In the genomic region with DNA sequence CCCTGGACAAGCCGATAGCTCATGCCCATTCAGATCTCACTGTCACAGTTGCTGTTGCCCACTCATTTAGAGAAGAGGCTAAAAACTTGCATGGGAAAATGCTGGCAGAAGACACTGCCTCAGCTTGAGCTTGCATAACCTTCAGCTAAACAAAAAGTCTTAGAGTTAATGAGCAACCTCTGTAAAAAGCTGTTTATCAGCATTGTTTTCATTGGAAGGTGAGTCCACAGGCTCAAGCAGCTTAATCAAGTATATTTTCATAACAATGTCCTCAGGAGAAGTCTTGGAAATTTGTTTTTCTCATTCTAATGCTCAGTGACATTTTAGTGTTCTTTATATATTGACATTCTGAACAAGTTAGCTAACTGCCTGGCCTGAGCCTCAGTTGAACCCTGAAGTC, we compare ENCODE assay signal across 16 cellular contexts.
DNase-seq lines count a peak whose midpoint lies in the region; ATAC-seq lines count a peak whose summit lies in the region.
"Had no signal": no experiment of that assay in that cellular context is flagged by ENCODE, and none has a peak within 500 bp of the region (broad histone marks: within the 10 kb centered on the region; RNA-seq: fewer than 3 reads in every experiment).

No MANE protein-coding gene starts in this region.

- no peaks in the 10 kb centered on the region for H3K27me3 Mint-ChIP-seq in activated CD4-positive, alpha-beta T cell treated with anti-CD3 and anti-CD28 coated beads, Interleukin-2, amount 10 ng/mL, durations not matched to agents 7 days and 5 days

- H3K9ac ChIP-seq in HUES48 (ENCODE audit: low read depth, low read length) = no peak overlapping the region
- H3K9ac ChIP-seq in neuronal stem cell (ENCODE audit: low read depth, low read length, poor library complexity) = no peak overlapping the region

- H3K79me1 ChIP-seq in neuronal stem cell (ENCODE audit: low read depth, low read length) = no peaks in the 10 kb centered on the region

- H2BK120ac ChIP-seq in neuronal stem cell (ENCODE audit: low read depth, low read length) = no peak overlapping the region

- no peak overlapping the region for H3K4me3 Mint-ChIP-seq in activated CD4-positive, alpha-beta T cell treated with anti-CD3 and anti-CD28 coated beads, Interleukin-2, amount 10 ng/mL, durations not matched to agents 7 days and 5 days
- H3K4me3 Mint-ChIP-seq: CD14-positive monocyte; CD8-positive, alpha-beta T cell had no signal

- no peak overlapping the region for H2AK5ac ChIP-seq in neuronal stem cell (ENCODE audit: low read depth, low read length)

- no peak overlapping the region for H4K91ac ChIP-seq in neuronal stem cell (ENCODE audit: low read depth, low read length, poor library complexity)

- CTCF ChIA-PET in activated CD4-positive, alpha-beta T cell treated with anti-CD3 and anti-CD28 coated beads, Interleukin-2, amount 10 ng/mL, durations not matched to agents 7 days and 5 days (lab: Charles Lee) = no interaction called here

- no peaks in the 10 kb centered on the region for H3K36me3 ChIP-seq in HUES48 (ENCODE audit: control insufficient read depth, insufficient read depth, low read length)
- no peaks in the 10 kb centered on the region for H3K36me3 ChIP-seq in neuronal stem cell (replicated peaks in 1 of 2; ENCODE audit: control insufficient read depth in 2 of 2, insufficient read depth in 2 of 2, low read length in 2 of 2)

- H3K23ac ChIP-seq in neuronal stem cell (ENCODE audit: low read depth, low read length, poor library complexity) = no peak overlapping the region

- no peak overlapping the region for H3K4me2 ChIP-seq in neuronal stem cell (ENCODE audit: insufficient read depth, low read length, poor library complexity, severe bottlenecking)
- H3K4me2 ChIP-seq: A549 had no signal

- no peak overlapping the region for H3K14ac ChIP-seq in neuronal stem cell (ENCODE audit: low read length)

- WGBS in neuronal stem cell (ENCODE audit: extremely low coverage in 2 of 2, insufficient read length in 2 of 2, insufficient replicate concordance in 1 of 2), 2 donors = no CpG with 5 or more reads among the region's 1 CpG

- H3K18ac ChIP-seq in neuronal stem cell (ENCODE audit: low read length) = no peak overlapping the region

- ATAC-seq in HG03280 (IDR thresholded peaks at IDR 0.05; ENCODE audit: unreplicated experiment) = no peak
- ATAC-seq: A549; CD8-positive, alpha-beta T cell; HepG2 had no signal

- no peaks in the 10 kb centered on the region for H3K4me1 Mint-ChIP-seq in activated CD4-positive, alpha-beta T cell treated with anti-CD3 and anti-CD28 coated beads, Interleukin-2, amount 10 ng/mL, durations not matched to agents 7 days and 5 days
- H3K4me1 Mint-ChIP-seq: CD14-positive monocyte had no signal

- H2BK15ac ChIP-seq in neuronal stem cell (ENCODE audit: low read length) = no peak overlapping the region

- H4K8ac ChIP-seq in neuronal stem cell (ENCODE audit: low read depth, low read length) = no peak overlapping the region

- H3K9me3 ChIP-seq in HUES48 (ENCODE audit: control insufficient read depth, insufficient read depth, low read length) = peaks cover 10% of the 10 kb centered on the region
- H3K9me3 ChIP-seq in neuronal stem cell (replicated peaks in 1 of 2; ENCODE audit: control insufficient read depth in 2 of 2, insufficient read depth in 1 of 2, low read depth in 1 of 2, low read length in 2 of 2) = peaks cover 0 to 3% of the 10 kb centered on the region in 2 donors
- H3K9me3 ChIP-seq: A549 had no signal

- no peak overlapping the region for H2BK12ac ChIP-seq in neuronal stem cell (ENCODE audit: low read length)

- H3K4me3 ChIP-seq in HUES48 (ENCODE audit: low read depth, low read length) (0 out of 2 replicates have a peak overlapping the region, but pooled peaks have one; percentile 7), neuronal stem cell (ENCODE audit: low read length in 2 of 2) (no peak overlapping the region)
- H3K4me3 ChIP-seq: A549 had no signal

- no peaks in the 10 kb centered on the region for H3K36me3 Mint-ChIP-seq in activated CD4-positive, alpha-beta T cell treated with anti-CD3 and anti-CD28 coated beads, Interleukin-2, amount 10 ng/mL, durations not matched to agents 7 days and 5 days (ENCODE audit: low read depth)
- H3K36me3 Mint-ChIP-seq: CD14-positive monocyte; CD8-positive, alpha-beta T cell had no signal

- DNase-seq in astrocyte of the hippocampus (ENCODE audit: low read depth, low spot score) (peak; percentile 4), iPS-NIHi11 (ENCODE audit: low spot score) (peak; percentile 6), neuronal stem cell (ENCODE audit: low spot score) (peak; percentile 0), AG08396 (ENCODE audit: low spot score) (no peak), germinal center (ENCODE audit: low spot score) (no peak)
- DNase-seq in activated CD4-positive, alpha-beta T cell treated with anti-CD3 and anti-CD28 coated beads, Interleukin-2, amount 10 ng/mL, durations not matched to agents 7 days and 5 days = no peak
- DNase-seq: CD8-positive, alpha-beta T cell; COR-L47; DMS153; DMS79 treated with DMSO at 0.1 percent for 48 hours; EL had no signal

- peaks cover 16% of the 10 kb centered on the region for H3K4me1 ChIP-seq in HUES48 (ENCODE audit: control insufficient read depth, insufficient read depth, low read length)
- H3K4me1 ChIP-seq in neuronal stem cell (ENCODE audit: control insufficient read depth in 2 of 2, insufficient read depth in 1 of 2, low read depth in 1 of 2, low read length in 2 of 2) = no peaks in the 10 kb centered on the region
- H3K4me1 ChIP-seq: A549 had no signal

- H2BK5ac ChIP-seq in neuronal stem cell (ENCODE audit: low read length) = no peak overlapping the region

- no peak overlapping the region for H2AFZ ChIP-seq in neuronal stem cell (ENCODE audit: low read length)

- no peak overlapping the region for H3K27ac Mint-ChIP-seq in activated CD4-positive, alpha-beta T cell treated with anti-CD3 and anti-CD28 coated beads, Interleukin-2, amount 10 ng/mL, durations not matched to agents 7 days and 5 days
- H3K27ac Mint-ChIP-seq: CD14-positive monocyte; CD8-positive, alpha-beta T cell had no signal

- no peaks in the 10 kb centered on the region for H3K27me3 ChIP-seq in HUES48 (ENCODE audit: control insufficient read depth, insufficient read depth, low read length)
- H3K27me3 ChIP-seq in neuronal stem cell (ENCODE audit: control insufficient read depth in 3 of 3, insufficient read depth in 3 of 3, low read depth in 1 of 3, low read length in 3 of 3) = no peaks in the 10 kb centered on the region

- H3K9me3 Mint-ChIP-seq in activated CD4-positive, alpha-beta T cell treated with anti-CD3 and anti-CD28 coated beads, Interleukin-2, amount 10 ng/mL, durations not matched to agents 7 days and 5 days = peaks cover 6% of the 10 kb centered on the region

- H3K27ac ChIP-seq in HUES48 (ENCODE audit: low read depth, low read length) = peak overlapping the region; percentile 63
- no peak overlapping the region for H3K27ac ChIP-seq in neuronal stem cell (replicated peaks; ENCODE audit: low read length)
- H3K27ac ChIP-seq: A549 had no signal

- POLR2A ChIA-PET in activated CD4-positive, alpha-beta T cell treated with anti-CD3 and anti-CD28 coated beads, Interleukin-2, amount 10 ng/mL, durations not matched to agents 7 days and 5 days (lab: Charles Lee) = no interaction called here

- no peak overlapping the region for H3K4ac ChIP-seq in neuronal stem cell (ENCODE audit: low read length)

Comparison
In these comparisons a context has a peak if more than half of its experiments do, and no peak if none do; other contexts are left out.
1. DNase-seq: peak in astrocyte of the hippocampus (single experiment), iPS-NIHi11 (single experiment) and neuronal stem cell (single experiment); none in AG08396 (single experiment), activated CD4-positive, alpha-beta T cell treated with anti-CD3 and anti-CD28 coated beads, Interleukin-2, amount 10 ng/mL, durations not matched to agents 7 days and 5 days (single experiment) and germinal center (single experiment).